ENCODE assay signal across 23 cellular contexts in the genomic region with DNA sequence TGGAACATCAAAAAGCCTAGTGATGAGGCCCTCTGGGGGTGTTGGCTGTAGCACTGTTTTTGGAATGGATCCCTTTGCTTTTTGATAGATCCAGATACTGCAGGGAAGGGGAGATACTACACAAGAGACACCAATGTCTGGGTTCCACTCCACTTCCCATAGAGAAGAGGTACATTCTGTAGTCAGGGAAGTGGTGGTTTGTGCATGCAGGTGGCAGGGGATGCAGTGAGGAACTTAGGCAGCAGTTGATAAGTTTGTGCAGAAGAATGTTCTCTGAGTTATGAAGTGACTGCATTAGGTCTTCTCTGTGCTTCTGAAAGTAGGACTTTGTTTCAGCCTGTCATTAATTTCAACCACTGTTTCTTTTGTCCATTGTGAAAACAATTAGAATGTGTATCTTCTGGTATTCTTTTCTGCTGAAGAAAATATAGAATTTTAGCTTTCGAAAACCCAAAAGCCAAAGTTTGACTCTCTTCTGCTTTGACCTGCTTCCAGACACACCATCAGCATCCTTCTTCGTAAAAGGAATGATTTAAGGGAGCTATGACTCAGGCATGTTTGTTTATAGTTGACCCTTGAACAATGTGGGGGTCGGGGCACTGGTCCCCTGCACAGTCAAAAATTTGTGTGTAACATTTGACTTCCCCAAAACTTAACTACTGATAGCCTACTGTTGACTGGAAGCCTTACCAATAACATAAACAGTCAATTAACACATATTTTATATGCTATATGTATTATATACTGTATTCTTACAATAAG.
"Had no signal": no experiment of that assay in that cellular context is flagged by ENCODE, and none has a peak within 500 bp of the region (broad histone marks: within the 10 kb centered on the region; RNA-seq: fewer than 3 reads in every experiment).

No MANE protein-coding gene starts in this region.

- H3K9me3 ChIP-seq: colonic mucosa, gastroesophageal sphincter, heart left ventricle, ovary, upper lobe of right lung had no signal

- H3K4me2 ChIP-seq: smooth muscle cell had no signal

- H3K4me3 ChIP-seq: colonic mucosa, gastroesophageal sphincter, heart left ventricle, ovary, smooth muscle cell, upper lobe of right lung had no signal

- H3K4me3 Mint-ChIP-seq: activated CD4-positive, alpha-beta T cell treated with anti-CD3 and anti-CD28 coated beads, Interleukin-2, amount 10 ng/mL, durations not matched to agents 24 days and 14 days; activated naive CD4-positive, alpha-beta T cell treated with anti-CD3 and anti-CD28 coated beads, Interleukin-2, amount 10 ng/mL, durations not matched to agents 7 days and 5 days; activated naive CD8-positive, alpha-beta T cell treated with anti-CD3 and anti-CD28 coated beads, Interleukin-2, amount 50 U/mL, for 24 hours; central memory CD8-positive, alpha-beta T cell; natural killer cell; stimulated activated effector memory CD8-positive, alpha-beta T cell treated with anti-CD3 and anti-CD28 coated beads, Interleukin-12 subunit alpha, Interleukin-12 subunit beta, amount 100 ng/mL, for 72 hours; T-cell had no signal

- DNase-seq: activated CD8-positive, alpha-beta memory T cell treated with anti-CD3 and anti-CD28 coated beads for 24 hours; activated CD8-positive, alpha-beta memory T cell treated with anti-CD3 and anti-CD28 coated beads, Interleukin-2, amount 50 U/mL, for 48 hours; activated effector memory CD4-positive, alpha-beta T cell treated with Interleukin-2 at 50 U/mL for 16 hours; activated naive CD4-positive, alpha-beta T cell treated with anti-CD3 and anti-CD28 coated beads, Interleukin-2, amount 10 ng/mL, durations not matched to agents 7 days and 5 days; activated naive CD8-positive, alpha-beta T cell treated with anti-CD3 and anti-CD28 coated beads, Interleukin-2, amount 50 U/mL, for 24 hours; activated T-cell treated with anti-CD3 and anti-CD28 coated beads, Interleukin-2, amount 50 U/mL, for 48 hours; anterior cingulate cortex; brain microvascular endothelial cell; colonic mucosa; erythroblast; heart left ventricle; left ventricle myocardium superior; natural killer cell; ovary; stimulated activated CD4-positive, alpha-beta T cell treated with anti-CD3 and anti-CD28 coated beads, Interleukin-4, amount 100 ng/mL, for 1 hour; T-cell; T1000; upper lobe of right lung had no signal

- H3K27me3 Mint-ChIP-seq: activated CD4-positive, alpha-beta T cell treated with anti-CD3 and anti-CD28 coated beads, Interleukin-2, amount 10 ng/mL, durations not matched to agents 24 days and 14 days; activated naive CD4-positive, alpha-beta T cell treated with anti-CD3 and anti-CD28 coated beads, Interleukin-2, amount 10 ng/mL, durations not matched to agents 7 days and 5 days; activated naive CD8-positive, alpha-beta T cell treated with anti-CD3 and anti-CD28 coated beads, Interleukin-2, amount 50 U/mL, for 24 hours; central memory CD8-positive, alpha-beta T cell; T-cell had no signal

- H3K9me3 Mint-ChIP-seq: central memory CD8-positive, alpha-beta T cell; natural killer cell; stimulated activated effector memory CD8-positive, alpha-beta T cell treated with anti-CD3 and anti-CD28 coated beads, Interleukin-12 subunit alpha, Interleukin-12 subunit beta, amount 100 ng/mL, for 72 hours had no signal

- H3K27me3 ChIP-seq: brain microvascular endothelial cell, colonic mucosa, gastroesophageal sphincter, heart left ventricle, ovary, upper lobe of right lung had no signal

- H3K36me3 ChIP-seq: brain microvascular endothelial cell, colonic mucosa, ovary, upper lobe of right lung had no signal

- H3K36me3 Mint-ChIP-seq: natural killer cell had no signal

- H3K27ac ChIP-seq: brain microvascular endothelial cell, colonic mucosa, gastroesophageal sphincter, heart left ventricle, ovary, upper lobe of right lung had no signal

- H3K27ac Mint-ChIP-seq: activated CD4-positive, alpha-beta T cell treated with anti-CD3 and anti-CD28 coated beads, Interleukin-2, amount 10 ng/mL, durations not matched to agents 24 days and 14 days; activated naive CD4-positive, alpha-beta T cell treated with anti-CD3 and anti-CD28 coated beads, Interleukin-2, amount 10 ng/mL, durations not matched to agents 7 days and 5 days; activated naive CD8-positive, alpha-beta T cell treated with anti-CD3 and anti-CD28 coated beads, Interleukin-2, amount 50 U/mL, for 24 hours; natural killer cell had no signal

- H3K4me1 ChIP-seq: colonic mucosa had no signal
